Comparison of ENCODE assay signal across 26 cellular contexts in genomic region chr9:9747787-9748186, GRCh38.
DNase-seq lines count a peak whose midpoint lies in the region; TF ChIP-seq lines count a peak whose summit lies in the region.
"Had no signal": no experiment of that assay in that cellular context is flagged by ENCODE, and none has a peak within 500 bp of the region (broad histone marks: within the 10 kb centered on the region; RNA-seq: fewer than 3 reads in every experiment).

No MANE protein-coding gene starts in this region.

- no peak overlapping the region for H3K4me3 ChIP-seq in OCI-LY1 (ENCODE audit: low read depth, low read length, poor library complexity, severe bottlenecking)
- no peak overlapping the region for H3K4me3 ChIP-seq in adrenal gland
- H3K4me3 ChIP-seq: A549, cardiac muscle cell, left ventricle myocardium inferior, spleen, upper lobe of left lung had no signal

- H3K9ac ChIP-seq in OCI-LY1 (ENCODE audit: low read length) = no peak overlapping the region

- H3K27me3 Mint-ChIP-seq in type B pancreatic cell = no peaks in the 10 kb centered on the region
- H3K27me3 Mint-ChIP-seq: activated naive CD8-positive, alpha-beta T cell treated with anti-CD3 and anti-CD28 coated beads, Interleukin-2, amount 50 U/mL, for 24 hours; IgD-negative memory B cell; stimulated activated naive CD8-positive, alpha-beta T cell treated with anti-CD3 and anti-CD28 coated beads, Interleukin-15, Interleukin-2, amounts not matched to agents 100 ng/mL and 50 ng/mL, for 24 hours; T-helper 17 cell had no signal

- H3K9me3 Mint-ChIP-seq in type B pancreatic cell = peaks cover 6% of the 10 kb centered on the region
- H3K9me3 Mint-ChIP-seq: activated naive CD8-positive, alpha-beta T cell treated with anti-CD3 and anti-CD28 coated beads, Interleukin-2, amount 50 U/mL, for 24 hours; neural crest cell; stimulated activated naive CD8-positive, alpha-beta T cell treated with anti-CD3 and anti-CD28 coated beads, Interleukin-15, Interleukin-2, amounts not matched to agents 100 ng/mL and 50 ng/mL, for 24 hours had no signal

- no peaks in the 10 kb centered on the region for H3K9me2 ChIP-seq in OCI-LY1 (ENCODE audit: low read depth, low read length)

- intact Hi-C loops in adrenal gland (cut with DNase I) = no loop called here

- H3F3A ChIP-seq in OCI-LY1 (ENCODE audit: insufficient read depth, low read length) = no peaks in the 10 kb centered on the region

- 68 to 79% (median 76%) methylated on average over 4 of the region's 4 CpGs for WGBS in adrenal gland, 4 donors

- no peaks in the 10 kb centered on the region for H3K36me3 Mint-ChIP-seq in type B pancreatic cell
- H3K36me3 Mint-ChIP-seq: IgD-negative memory B cell had no signal

- H3K27ac ChIP-seq in OCI-LY1 (ENCODE audit: low read depth, low read length, poor library complexity, severe bottlenecking) (peak overlapping the region; percentile 65), adrenal gland (no peak overlapping the region), RWPE1 (no peak overlapping the region)
- H3K27ac ChIP-seq: A549, cardiac muscle cell, left ventricle myocardium inferior, spleen, upper lobe of left lung had no signal

- H3K4me3 Mint-ChIP-seq in type B pancreatic cell = no peak overlapping the region
- H3K4me3 Mint-ChIP-seq: activated naive CD8-positive, alpha-beta T cell treated with anti-CD3 and anti-CD28 coated beads, Interleukin-2, amount 50 U/mL, for 24 hours; IgD-negative memory B cell; neural crest cell; stimulated activated naive CD8-positive, alpha-beta T cell treated with anti-CD3 and anti-CD28 coated beads, Interleukin-15, Interleukin-2, amounts not matched to agents 100 ng/mL and 50 ng/mL, for 24 hours; T-helper 17 cell had no signal

- H4K20me1 ChIP-seq in OCI-LY1 (ENCODE audit: insufficient read depth, low read length) = no peaks in the 10 kb centered on the region

- in situ Hi-C loops in ACHN (cut with HindIII; ENCODE audit: low pct_ligation_motif_present, low pct_unique_long_range_greater_than_20kb, low sequenced_read_pairs) = no loop called here

- peaks cover 13% of the 10 kb centered on the region for H3K4me1 Mint-ChIP-seq in type B pancreatic cell (ENCODE audit: unreplicated experiment)
- H3K4me1 Mint-ChIP-seq: activated naive CD8-positive, alpha-beta T cell treated with anti-CD3 and anti-CD28 coated beads, Interleukin-2, amount 50 U/mL, for 24 hours; T-helper 17 cell had no signal

- H3K9me3 ChIP-seq in OCI-LY1 (ENCODE audit: low read length) (no peaks in the 10 kb centered on the region), adrenal gland (replicated peaks in 1 of 3) (no peaks in the 10 kb centered on the region)
- H3K9me3 ChIP-seq: A549, left ventricle myocardium inferior, spleen, upper lobe of left lung had no signal

- peak; percentile 43 for DNase-seq in ACHN
- peak; percentile 51 for DNase-seq in dermis microvascular lymphatic vessel endothelial cell (ENCODE audit: low read depth in 2 of 2)
- DNase-seq in lung microvascular endothelial cell (ENCODE audit: low read depth in 2 of 2) = peak; percentile 63 to 68
- no peak for DNase-seq in adrenal gland
- no peak for DNase-seq in AG20443 (ENCODE audit: low spot score)
- DNase-seq in type B pancreatic cell (ENCODE audit: extremely low spot score, unreplicated experiment) = no peak
- DNase-seq in RWPE1 (ENCODE audit: low spot score) = no peak
- DNase-seq: activated CD4-positive, alpha-beta T cell treated with anti-CD3 and anti-CD28 coated beads, Interleukin-2, amount 50 U/mL, for 1 hour; activated CD8-positive, alpha-beta memory T cell treated with anti-CD3 and anti-CD28 coated beads, Interleukin-2, amount 50 U/mL, for 4 hours; activated effector memory CD4-positive, alpha-beta T cell treated with Interleukin-2 at 50 U/mL for 16 hours; activated naive CD8-positive, alpha-beta T cell treated with anti-CD3 and anti-CD28 coated beads, Interleukin-2, amount 50 U/mL, for 24 hours; C1 segment of cervical spinal cord; erythroblast; left ventricle myocardium inferior; NCI-H1694 treated with DMSO at 0.1 percent for 48 hours; OCI-M1; spleen; stimulated activated CD4-positive, alpha-beta T cell treated with anti-CD3 and anti-CD28 coated beads, Interleukin-4, amount 100 ng/mL, for 24 hours; T-helper 17 cell; upper lobe of left lung had no signal

- POLR2A ChIA-PET in RWPE1 (lab: Yijun Ruan, JAX; ENCODE audit: low non-redundant PET) = no interaction called here

- H2AFZ ChIP-seq in OCI-LY1 (ENCODE audit: low read length) = no peak overlapping the region

- TF ChIP-seq CTCF in OCI-LY1 (IDR thresholded peaks at IDR 0.05; ENCODE audit: low read length) (no peak), adrenal gland (IDR thresholded peaks at IDR 0.05) (no peak), type B pancreatic cell (conservative IDR thresholded peaks at IDR 0.05) (no peak), RWPE1 (conservative IDR thresholded peaks at IDR 0.05; ENCODE audit: low read depth) (no peak)

- H3K27me3 ChIP-seq in OCI-LY1 (ENCODE audit: insufficient read depth, low read length) = no peaks in the 10 kb centered on the region
- H3K27me3 ChIP-seq in adrenal gland = no peaks in the 10 kb centered on the region
- H3K27me3 ChIP-seq: cardiac muscle cell, spleen, upper lobe of left lung had no signal

- H3K27ac Mint-ChIP-seq in type B pancreatic cell = no peak overlapping the region
- H3K27ac Mint-ChIP-seq: activated naive CD8-positive, alpha-beta T cell treated with anti-CD3 and anti-CD28 coated beads, Interleukin-2, amount 50 U/mL, for 24 hours; IgD-negative memory B cell; stimulated activated naive CD8-positive, alpha-beta T cell treated with anti-CD3 and anti-CD28 coated beads, Interleukin-15, Interleukin-2, amounts not matched to agents 100 ng/mL and 50 ng/mL, for 24 hours; T-helper 17 cell had no signal

- CTCF ChIA-PET in RWPE1 (lab: Yijun Ruan, JAX) = no interaction called here

- H3K36me3 ChIP-seq in OCI-LY1 (ENCODE audit: insufficient read depth, low read length) = no peaks in the 10 kb centered on the region
- no peaks in the 10 kb centered on the region for H3K36me3 ChIP-seq in adrenal gland (replicated peaks in 1 of 2)
- H3K36me3 ChIP-seq: cardiac muscle cell, left ventricle myocardium inferior, spleen, upper lobe of left lung had no signal

- H3K79me2 ChIP-seq in OCI-LY1 (ENCODE audit: insufficient read depth, low read length) = no peaks in the 10 kb centered on the region

- H3K4me2 ChIP-seq in OCI-LY1 (ENCODE audit: low read length) = no peak overlapping the region; the same call in 1 of the 2 replicates
- H3K4me2 ChIP-seq: A549 had no signal

- peaks cover 51% of the 10 kb centered on the region for H3K4me1 ChIP-seq in OCI-LY1 (ENCODE audit: insufficient read depth, low read length, severe bottlenecking)
- no peaks in the 10 kb centered on the region for H3K4me1 ChIP-seq in adrenal gland (replicated peaks in 1 of 2)
- H3K4me1 ChIP-seq: A549, left ventricle myocardium inferior, upper lobe of left lung had no signal

- no peak for TF ChIP-seq POLR2A in adrenal gland (IDR thresholded peaks at IDR 0.05)

Comparison
In these comparisons a context has a peak if more than half of its experiments do, and no peak if none do; other contexts are left out.
1. DNase-seq: peak in ACHN (single experiment), dermis microvascular lymphatic vessel endothelial cell (2 of 2) and lung microvascular endothelial cell (2 of 2); none in adrenal gland (0 of 7), AG20443 (single experiment), type B pancreatic cell (single experiment) and RWPE1 (single experiment).